ENCODE assay signal across 26 cellular contexts in the genomic region with DNA sequence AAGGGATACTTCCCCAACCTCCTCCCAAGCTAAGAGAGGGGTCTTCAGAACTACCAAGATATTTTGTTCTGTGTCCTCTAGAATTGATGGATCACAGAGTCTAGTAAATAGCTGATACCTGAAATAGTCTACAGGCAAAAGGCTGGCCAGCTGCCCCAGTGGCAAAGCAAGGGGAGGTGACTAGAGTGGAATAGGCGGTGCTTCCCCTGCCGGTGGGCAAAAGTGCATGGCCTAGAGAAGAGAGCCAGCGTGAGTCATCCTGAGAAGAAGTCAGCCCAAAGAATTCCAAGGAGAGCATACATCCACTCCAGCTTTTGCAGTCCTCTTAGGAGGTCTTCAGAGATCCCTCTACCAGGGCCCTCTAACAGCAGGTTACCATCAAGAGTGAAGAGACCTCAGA. TPM values are rescaled to one million over a fixed set of nuclear protein-coding genes. Genes with fewer than 3 reads are reported as not detected.
DNase-seq lines count a peak whose midpoint lies in the region; ATAC-seq and TF ChIP-seq lines count a peak whose summit lies in the region.
"Had no signal": no experiment of that assay in that cellular context is flagged by ENCODE, and none has a peak within 500 bp of the region (broad histone marks: within the 10 kb centered on the region; RNA-seq: fewer than 3 reads in every experiment).

No MANE protein-coding gene starts in this region.

- H3K27ac Mint-ChIP-seq in GM23338 (no peak overlapping the region), endothelial cell (ENCODE audit: unreplicated experiment) (no peak overlapping the region)
- H3K27ac Mint-ChIP-seq: activated T-cell treated with anti-CD3 and anti-CD28 coated beads, Interleukin-2, amount 50 U/mL, for 72 hours; CD14-positive monocyte; stimulated activated effector memory CD8-positive, alpha-beta T cell treated with anti-CD3 and anti-CD28 coated beads, Interleukin-12 subunit alpha, Interleukin-12 subunit beta, amount 100 ng/mL, for 72 hours had no signal

- H3K4me3 ChIP-seq in GM23338, result no peak overlapping the region
- H3K4me3 ChIP-seq in PC-3 (ENCODE audit: low read length), result no peak overlapping the region
- no peak overlapping the region for H3K4me3 ChIP-seq in coronary artery
- H3K4me3 ChIP-seq: mucosa of descending colon, thoracic aorta had no signal

- ATAC-seq in GM23338, result peak; percentile 68
- peak; percentile 37; the same call in 1 of the 2 replicates for ATAC-seq in PC-3
- ATAC-seq in foreskin keratinocyte, result peak; percentile 41
- ATAC-seq in HG03175 (IDR thresholded peaks at IDR 0.05; ENCODE audit: unreplicated experiment), result no peak
- ATAC-seq: activated CD4-positive, CD25-positive, alpha-beta regulatory T cell treated with anti-CD3 and anti-CD28 coated beads, Interleukin-2, amount 50 U/mL, for 24 hours; activated T-cell treated with anti-CD3 and anti-CD28 coated beads, Interleukin-2, amount 50 U/mL, for 72 hours; left lobe of liver; Right ventricle myocardium inferior; stimulated activated effector memory CD8-positive, alpha-beta T cell treated with anti-CD3 and anti-CD28 coated beads, Interleukin-12 subunit alpha, Interleukin-12 subunit beta, amount 100 ng/mL, for 72 hours had no signal

- no TSS peak for BruUV-seq in PC-3 (replicated peaks; lab: Mats Ljungman, UMichigan)

- 0 out of 2 replicates have a peak, but pooled peaks cover 4% of the 10 kb centered on the region for H3K4me1 ChIP-seq in GM23338 (ENCODE audit: insufficient read depth)
- no peaks in the 10 kb centered on the region for H3K4me1 ChIP-seq in PC-3 (ENCODE audit: insufficient read depth, low read length)
- no peaks in the 10 kb centered on the region for H3K4me1 ChIP-seq in foreskin keratinocyte

- no peaks in the 10 kb centered on the region for H3K9me3 ChIP-seq in PC-3 (ENCODE audit: low read length)
- H3K9me3 ChIP-seq: mucosa of descending colon, neutrophil, thoracic aorta had no signal

- H3K36me3 ChIP-seq in GM23338 (ENCODE audit: insufficient read depth), result no peaks in the 10 kb centered on the region
- no peaks in the 10 kb centered on the region for H3K36me3 ChIP-seq in PC-3 (ENCODE audit: low read depth, low read length)
- H3K36me3 ChIP-seq: neutrophil, thoracic aorta had no signal

- H2AFZ ChIP-seq in GM23338 (peak overlapping the region; percentile 79), PC-3 (ENCODE audit: low read length) (no peak overlapping the region)

- H4K20me1 ChIP-seq in GM23338 (replicated peaks; ENCODE audit: insufficient read depth) (no peaks in the 10 kb centered on the region), PC-3 (ENCODE audit: low read length) (no peaks in the 10 kb centered on the region)

- intact Hi-C loops in PC-3 (cut with micrococcal nuclease), result no loop called here

- H3K79me2 ChIP-seq in GM23338 (replicated peaks; ENCODE audit: insufficient read depth), result no peaks in the 10 kb centered on the region
- no peaks in the 10 kb centered on the region for H3K79me2 ChIP-seq in PC-3 (ENCODE audit: low read length)

- H3K36me3 Mint-ChIP-seq in GM23338 (ENCODE audit: low read depth), result no peaks in the 10 kb centered on the region
- H3K36me3 Mint-ChIP-seq in endothelial cell (ENCODE audit: low read depth, unreplicated experiment), result no peaks in the 10 kb centered on the region
- H3K36me3 Mint-ChIP-seq: CD14-positive monocyte; stimulated activated effector memory CD8-positive, alpha-beta T cell treated with anti-CD3 and anti-CD28 coated beads, Interleukin-12 subunit alpha, Interleukin-12 subunit beta, amount 100 ng/mL, for 72 hours had no signal

- POLR2A ChIA-PET in PC-3 (lab: Charles Lee; ENCODE audit: unreplicated experiment), result no interaction called here

- no peaks in the 10 kb centered on the region for H3F3A ChIP-seq in GM23338 (replicated peaks; ENCODE audit: low read depth)
- no peaks in the 10 kb centered on the region for H3F3A ChIP-seq in PC-3 (ENCODE audit: low read length, unreplicated experiment)

- no peak for TF ChIP-seq CTCF in GM23338 (conservative IDR thresholded peaks at IDR 0.05; ENCODE audit: low read depth in 2 of 2)
- no peak for TF ChIP-seq CTCF in PC-3 (conservative IDR thresholded peaks at IDR 0.05; ENCODE audit: low read depth, low read length)
- no peak for TF ChIP-seq CTCF in foreskin keratinocyte (conservative IDR thresholded peaks at IDR 0.05)
- TF ChIP-seq CTCF in endothelial cell (IDR thresholded peaks at IDR 0.05; ENCODE audit: unreplicated experiment), result no peak
- TF ChIP-seq CTCF in coronary artery (IDR thresholded peaks at IDR 0.05), result no peak

- H3K27me3 Mint-ChIP-seq in GM23338 (ENCODE audit: insufficient read depth, low read depth, poor library complexity) (peaks cover 1% of the 10 kb centered on the region), endothelial cell (ENCODE audit: unreplicated experiment) (no peaks in the 10 kb centered on the region)

- H3K4me1 Mint-ChIP-seq in GM23338 (peaks cover 7% of the 10 kb centered on the region; the same call in 1 of the 3 replicates), endothelial cell (ENCODE audit: unreplicated experiment) (no peaks in the 10 kb centered on the region)
- H3K4me1 Mint-ChIP-seq: CD14-positive monocyte; stimulated activated effector memory CD8-positive, alpha-beta T cell treated with anti-CD3 and anti-CD28 coated beads, Interleukin-12 subunit alpha, Interleukin-12 subunit beta, amount 100 ng/mL, for 72 hours had no signal

- H3K27ac ChIP-seq in GM23338 (ENCODE audit: low read depth) (no peak overlapping the region), PC-3 (ENCODE audit: low read length) (no peak overlapping the region), foreskin keratinocyte (no peak overlapping the region), coronary artery (no peak overlapping the region)
- H3K27ac ChIP-seq: neutrophil, thoracic aorta had no signal

- H3K9me2 ChIP-seq in GM23338 (ENCODE audit: insufficient read depth) (no peaks in the 10 kb centered on the region), PC-3 (replicated peaks; ENCODE audit: low read length) (no peaks in the 10 kb centered on the region)

- no peak overlapping the region for H3K9ac ChIP-seq in PC-3 (ENCODE audit: low read length)

- no peak overlapping the region for H3K4me3 Mint-ChIP-seq in GM23338
- H3K4me3 Mint-ChIP-seq in endothelial cell (ENCODE audit: unreplicated experiment), result no peak overlapping the region
- H3K4me3 Mint-ChIP-seq: activated T-cell treated with anti-CD3 and anti-CD28 coated beads, Interleukin-2, amount 50 U/mL, for 72 hours; CD14-positive monocyte; stimulated activated effector memory CD8-positive, alpha-beta T cell treated with anti-CD3 and anti-CD28 coated beads, Interleukin-12 subunit alpha, Interleukin-12 subunit beta, amount 100 ng/mL, for 72 hours had no signal

- CTCF ChIA-PET in PC-3 (lab: Charles Lee), result no interaction called here

- no peaks in the 10 kb centered on the region for H3K9me3 Mint-ChIP-seq in GM23338
- no peaks in the 10 kb centered on the region for H3K9me3 Mint-ChIP-seq in endothelial cell (ENCODE audit: unreplicated experiment)
- H3K9me3 Mint-ChIP-seq: activated T-cell treated with anti-CD3 and anti-CD28 coated beads, Interleukin-2, amount 50 U/mL, for 72 hours; CD14-positive monocyte; stimulated activated effector memory CD8-positive, alpha-beta T cell treated with anti-CD3 and anti-CD28 coated beads, Interleukin-12 subunit alpha, Interleukin-12 subunit beta, amount 100 ng/mL, for 72 hours had no signal

- H3K27me3 ChIP-seq in GM23338 (ENCODE audit: insufficient read depth), result no peaks in the 10 kb centered on the region
- no peaks in the 10 kb centered on the region for H3K27me3 ChIP-seq in PC-3 (ENCODE audit: low read length)
- H3K27me3 ChIP-seq in foreskin keratinocyte, result peaks cover 7% of the 10 kb centered on the region
- H3K27me3 ChIP-seq: neutrophil had no signal

- peak; percentile 31 for DNase-seq in A172 (ENCODE audit: low spot score)
- no peak for DNase-seq in GM23338 (ENCODE audit: low spot score)
- DNase-seq in PC-3, result peak; percentile 30
- DNase-seq in foreskin keratinocyte, result no peak
- DNase-seq in stimulated activated CD8-positive, alpha-beta memory T cell treated with anti-CD3 and anti-CD28 coated beads, Interleukin-4, amount 100 ng/mL, for 48 hours, result no peak
- DNase-seq in endothelial cell (ENCODE audit: low spot score), result no peak
- no peak for DNase-seq in coronary artery (ENCODE audit: low spot score)
- DNase-seq: activated CD8-positive, alpha-beta memory T cell treated with anti-CD3 and anti-CD28 coated beads for 24 hours; activated T-cell treated with anti-CD3 and anti-CD28 coated beads, Interleukin-2, amount 50 U/mL, for 72 hours; DND-41; MM.1S; mucosa of descending colon; NCI-H1694 treated with DMSO at 0.1 percent for 48 hours; NK-92 treated with Interleukin-12 subunit alpha and Interleukin-12 subunit beta, amount 100 ng/mL, for 24 hours; retina; stimulated activated CD4-positive, alpha-beta T cell treated with anti-CD3 and anti-CD28 coated beads, Interleukin-12 subunit alpha, Interleukin-12 subunit beta, amount 100 ng/mL, for 4 hours; T-helper 1 cell had no signal

- no peak overlapping the region for H3K4me2 ChIP-seq in GM23338
- no peak overlapping the region for H3K4me2 ChIP-seq in PC-3 (ENCODE audit: low read length)

RNA-seq across cellular contexts. Expression of a gene that starts 14.7 kb away (rescaled TPM):
- total RNA-seq in A172 (2014; rRNA removed; shearing (Covaris generic)), result not detected in 2 replicates
- 3.0 and 7.0 TPM in 2 replicates for total RNA-seq in GM23338 (2014; rRNA removed; shearing (Covaris generic))
- polyA plus RNA-seq in GM23338 (2016; fragmentation: Nextera tagmentation; extraction: Ambion mirVana) (12.9 and 17.3 TPM in 2 replicates), foreskin keratinocyte (not detected in 2 replicates)
- total RNA-seq in PC-3 (2014; rRNA removed) (not detected in 2 replicates), foreskin keratinocyte (not detected in 2 replicates), endothelial cell (ENCODE audit: unreplicated experiment) (not detected)
- total RNA-seq: activated T-cell treated with anti-CD3 and anti-CD28 coated beads, Interleukin-2, amount 50 U/mL, for 72 hours; esophagus mucosa; left lobe of liver; mucosa of descending colon; Right ventricle myocardium inferior; thoracic aorta had no signal
- polyA plus RNA-seq: CD14-positive monocyte had no signal

RNA-seq across cellular contexts. Expression of a gene that starts 23.1 kb away (rescaled TPM):
- total RNA-seq in A172 (2014; rRNA removed; shearing (Covaris generic)), result not detected in 2 replicates
- not detected in 2 replicates for total RNA-seq in GM23338 (2014; rRNA removed; shearing (Covaris generic))
- polyA plus RNA-seq in GM23338 (2016; fragmentation: Nextera tagmentation; extraction: Ambion mirVana) (not detected in 2 replicates), foreskin keratinocyte (not detected in 2 replicates)
- total RNA-seq in PC-3 (2014; rRNA removed) (not detected in 2 replicates), foreskin keratinocyte (not detected in 2 replicates), endothelial cell (ENCODE audit: unreplicated experiment) (not detected)
- total RNA-seq: activated T-cell treated with anti-CD3 and anti-CD28 coated beads, Interleukin-2, amount 50 U/mL, for 72 hours; esophagus mucosa; left lobe of liver; mucosa of descending colon; Right ventricle myocardium inferior; thoracic aorta had no signal
- polyA plus RNA-seq: CD14-positive monocyte had no signal

RNA-seq across cellular contexts. Expression of a gene that starts 30.4 kb away (rescaled TPM):
- not detected in 2 replicates for total RNA-seq in A172 (2014; rRNA removed; shearing (Covaris generic))
- total RNA-seq in GM23338 (2014; rRNA removed; shearing (Covaris generic)), result not detected in 2 replicates
- polyA plus RNA-seq in GM23338 (2016; fragmentation: Nextera tagmentation; extraction: Ambion mirVana) (0.73 and 2.1 TPM in 2 replicates), foreskin keratinocyte (0.19 and 0.56 TPM in 2 replicates)
- total RNA-seq in PC-3 (2014; rRNA removed) (not detected in 2 replicates), foreskin keratinocyte (0.14 and 0.49 TPM in 2 replicates), endothelial cell (ENCODE audit: unreplicated experiment) (not detected)
- total RNA-seq: Right ventricle myocardium inferior, thoracic aorta had no signal
- polyA plus RNA-seq: CD14-positive monocyte had no signal

RNA-seq across cellular contexts. Expression of a gene that starts 55.3 kb away (rescaled TPM):
- not detected in 2 replicates for total RNA-seq in A172 (2014; rRNA removed; shearing (Covaris generic))
- total RNA-seq in GM23338 (2014; rRNA removed; shearing (Covaris generic)), result 0.35 and 0.49 TPM in 2 replicates
- polyA plus RNA-seq in GM23338 (2016; fragmentation: Nextera tagmentation; extraction: Ambion mirVana) (0.47 and 0.60 TPM in 2 replicates), foreskin keratinocyte (0.26 and 0.71 TPM in 2 replicates)
- total RNA-seq in PC-3 (2014; rRNA removed) (not detected in 2 replicates), foreskin keratinocyte (0.54 and 0.99 TPM in 2 replicates), endothelial cell (ENCODE audit: unreplicated experiment) (not detected)

Comparison
In these comparisons a context has a peak if more than half of its experiments do, and no peak if none do; other contexts are left out.
1. DNase-seq: peak in A172 (single experiment) and PC-3 (single experiment); none in GM23338 (single experiment), foreskin keratinocyte (0 of 2), stimulated activated CD8-positive, alpha-beta memory T cell treated with anti-CD3 and anti-CD28 coated beads, Interleukin-4, amount 100 ng/mL, for 48 hours (single experiment), endothelial cell (single experiment) and coronary artery (single experiment).